Comparison of ENCODE assay signal across 17 cellular contexts in the genomic region with DNA sequence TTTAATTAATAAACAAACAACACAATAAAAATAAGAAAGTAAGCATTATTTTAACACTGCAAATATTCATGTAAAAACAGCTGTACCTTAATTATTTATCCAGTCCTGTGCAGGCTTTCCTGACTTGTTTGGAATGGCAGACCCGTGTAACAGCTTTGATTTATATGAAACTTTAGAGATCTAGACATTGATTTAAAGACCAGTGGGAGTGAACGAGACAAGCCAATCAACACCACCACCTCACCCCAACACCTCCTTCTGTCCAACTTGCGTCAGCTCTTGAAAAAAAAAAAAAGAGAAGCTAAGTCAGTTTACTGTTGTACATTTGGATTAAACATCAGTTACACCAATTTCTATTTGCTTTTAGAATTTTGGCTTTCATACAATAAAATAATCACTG. TPM values are rescaled to one million over a fixed set of nuclear protein-coding genes. Genes with fewer than 3 reads are reported as not detected.
DNase-seq lines count a peak whose midpoint lies in the region; ATAC-seq, FAIRE-seq and TF ChIP-seq lines count a peak whose summit lies in the region.
"Had no signal": no experiment of that assay in that cellular context is flagged by ENCODE, and none has a peak within 500 bp of the region (broad histone marks: within the 10 kb centered on the region; RNA-seq: fewer than 3 reads in every experiment).

No MANE protein-coding gene starts in this region.

- no peaks in the 10 kb centered on the region for H3K27me3 ChIP-seq in pancreas
- H3K27me3 ChIP-seq in testis: no peaks in the 10 kb centered on the region

- TF ChIP-seq POLR2A in testis (IDR thresholded peaks at IDR 0.05): no peak

- DNase-seq in KBM-7 (peak; percentile 19), OCI-M1 (lab: John Stamatoyannopoulos, UW) (peak; percentile 7), pancreas (peak in 1 of 6 donors; percentile 16), pons (ENCODE audit: low spot score) (no peak), testis (no peak)
- DNase-seq in activated naive CD4-positive, alpha-beta T cell (lab: John Stamatoyannopoulos, UW): no peak
- DNase-seq: CD8-positive, alpha-beta T cell; COR-L47; DMS53; GF-D8 had no signal

- WGBS in pancreas, 2 donors: 22 to 39% methylated on average over 3 of the region's 3 CpGs
- WGBS in testis, 2 donors: 50 to 58% methylated on average over 3 of the region's 3 CpGs

- peak; percentile 73 to 90 (median 79) for ATAC-seq in pancreas
- ATAC-seq: A549; CD8-positive, alpha-beta T cell; HCT116 had no signal

- H3K9me3 ChIP-seq in pancreas (no peaks in the 10 kb centered on the region), testis (no peaks in the 10 kb centered on the region)
- H3K9me3 ChIP-seq: A549 had no signal

- H3K36me3 ChIP-seq in pancreas (no peaks in the 10 kb centered on the region), testis (ENCODE audit: low read depth, missing control alignments) (no peaks in the 10 kb centered on the region)

- intact Hi-C loops in pancreas (cut with DNase I): no loop called here
- intact Hi-C loops in testis (cut with DNase I; ENCODE audit: low total_unique reads): no loop called here

- in situ Hi-C loops in KBM-7 (cut with MboI; ENCODE audit: low pct_unique_long_range_greater_than_20kb, low sequenced_read_pairs): no loop called here

- H3K4me1 ChIP-seq in pancreas (peaks cover 9 to 11% (median 10%) of the 10 kb centered on the region in 3 donors), testis (no peaks in the 10 kb centered on the region)
- H3K4me1 ChIP-seq: A549 had no signal

- no peak for TF ChIP-seq CTCF in pancreas (IDR thresholded peaks at IDR 0.05)
- TF ChIP-seq CTCF in testis (IDR thresholded peaks at IDR 0.05): no peak

- H3K4me3 ChIP-seq in pancreas (peak overlapping the region in 1 of 4 donors; percentile 14), testis (no peak overlapping the region)
- H3K4me3 ChIP-seq: A549 had no signal

- FAIRE-seq in islet of Langerhans (lab: Jason Lieb, UNC) (peak; percentile 58), pancreas (lab: Jason Lieb, UNC) (no peak)
- FAIRE-seq: D721Med, H54 had no signal

- H3K27ac ChIP-seq in pancreas: peak overlapping the region in 1 of 4 donors; percentile 20
- no peak overlapping the region for H3K27ac ChIP-seq in testis
- H3K27ac ChIP-seq: A549, HL-60 had no signal

RNA-seq across cellular contexts. Expression of gene SLC38A4, which starts 22.3 kb away (rescaled TPM):
- total RNA-seq in pancreas (1 to 10 TPM; 2.1 to 8.8 (median 5.2) TPM), testis (1 to 10 TPM in 1 of 2 donors, under 1 TPM in 1; 0.24 to 1.3 TPM)
- polyA plus RNA-seq in pancreas (10 to 100 TPM in 1 of 2 donors, 1 to 10 TPM in 1; 6.7 to 15.9 TPM), testis (ENCODE audit: insufficient read depth, low read depth, low replicate concordance) (0.65 TPM)
- total RNA-seq: CD8-positive, alpha-beta T cell had no signal
- polyA plus RNA-seq: CD14-positive monocyte had no signal

Comparison
In these comparisons a context has a peak if more than half of its experiments do, and no peak if none do; other contexts are left out.
1. DNase-seq: peak in KBM-7 (single experiment) and OCI-M1 (single experiment); none in activated naive CD4-positive, alpha-beta T cell (0 of 4), pons (single experiment) and testis (single experiment).